Comparison of ENCODE assay signal across 10 cellular contexts in genomic region chr2:227143895-227144294, GRCh38. TPM values are rescaled to one million over a fixed set of nuclear protein-coding genes. Genes with fewer than 3 reads are reported as not detected.
"Had no signal": no experiment of that assay in that cellular context is flagged by ENCODE, and none has a peak within 500 bp of the region (broad histone marks: within the 10 kb centered on the region; RNA-seq: fewer than 3 reads in every experiment).

No MANE protein-coding gene starts in this region.

- ATAC-seq: GM23338, HCT116 had no signal

- DNase-seq: GM23248, GOT3, H7, H9, HCEC 1CT, HFFc6 had no signal

- H3K4me1 ChIP-seq: HAP-1 had no signal

- H3K27ac ChIP-seq: GM23248 had no signal

- H3K4me3 ChIP-seq: GM23248, GM23338, HAP-1 had no signal

- H3K36me3 ChIP-seq: HAP-1 had no signal

RNA-seq across cellular contexts. Expression of gene COL4A3, which starts 20.5 kb away (rescaled TPM):
- total RNA-seq: H4, HFFc6 had no signal
